In genomic region chr9:14427419-14427818, GRCh38 we compare ENCODE assay signal across 25 cellular contexts.
"Had no signal": no experiment of that assay in that cellular context is flagged by ENCODE, and none has a peak within 500 bp of the region (broad histone marks: within the 10 kb centered on the region; RNA-seq: fewer than 3 reads in every experiment).

No MANE protein-coding gene starts in this region.

- DNase-seq: activated CD4-positive, alpha-beta T cell treated with anti-CD3 and anti-CD28 coated beads, Interleukin-2, amount 10 ng/mL, durations not matched to agents 7 days and 5 days; activated CD4-positive, alpha-beta T cell treated with anti-CD3 and anti-CD28 coated beads, Interleukin-2, amount 50 U/mL, for 48 hours; activated CD8-positive, alpha-beta memory T cell treated with anti-CD3 and anti-CD28 coated beads, Interleukin-2, amount 50 U/mL, for 4 hours; activated effector memory CD4-positive, alpha-beta T cell treated with Interleukin-2 at 50 U/mL for 16 hours; activated naive CD4-positive, alpha-beta T cell treated with anti-CD3 and anti-CD28 coated beads, Interleukin-2, amount 10 ng/mL, durations not matched to agents 7 days and 5 days; activated naive CD8-positive, alpha-beta T cell treated with anti-CD3 and anti-CD28 coated beads, Interleukin-2, amount 50 U/mL, for 24 hours; activated T-cell treated with anti-CD3 and anti-CD28 coated beads, Interleukin-2, amount 50 U/mL, for 48 hours; anterior cingulate cortex; brain microvascular endothelial cell; KG1; MM.1S; MV-4-11; NCI-H1092; NCI-H1436 treated with DMSO at 0.1 percent for 48 hours; NCI-H1694 treated with DMSO at 0.1 percent for 48 hours; NCI-H2029; NCI-H345; NCI-H526; NCI-H748 treated with DMSO at 0.1 percent for 48 hours; OCI-M1; Right ventricle myocardium superior had no signal

- H3K4me3 Mint-ChIP-seq: activated CD4-positive, alpha-beta T cell treated with anti-CD3 and anti-CD28 coated beads, Interleukin-2, amount 10 ng/mL, durations not matched to agents 7 days and 5 days; activated naive CD4-positive, alpha-beta T cell treated with anti-CD3 and anti-CD28 coated beads, Interleukin-2, amount 10 ng/mL, durations not matched to agents 7 days and 5 days; activated naive CD8-positive, alpha-beta T cell; activated naive CD8-positive, alpha-beta T cell treated with anti-CD3 and anti-CD28 coated beads, Interleukin-2, amount 50 U/mL, for 24 hours; central memory CD8-positive, alpha-beta T cell; T-helper 1 cell treated with Interleukin-12 subunit alpha and Interleukin-12 subunit beta and Interleukin-4 antibody, amounts not matched to agents 30 μg/mL and 1 μg/mL, for 36 hours; T-helper 2 cell treated with Interferon-gamma antibody and Interleukin-4, amounts not matched to agents 5 μg/mL and 100 μg/mL, for 36 hours had no signal

- H3K9me3 Mint-ChIP-seq: activated CD4-positive, alpha-beta T cell treated with anti-CD3 and anti-CD28 coated beads, Interleukin-2, amount 10 ng/mL, durations not matched to agents 7 days and 5 days; activated naive CD4-positive, alpha-beta T cell treated with anti-CD3 and anti-CD28 coated beads, Interleukin-2, amount 10 ng/mL, durations not matched to agents 7 days and 5 days; activated naive CD8-positive, alpha-beta T cell treated with anti-CD3 and anti-CD28 coated beads, Interleukin-2, amount 50 U/mL, for 24 hours; central memory CD8-positive, alpha-beta T cell; T-helper 1 cell treated with Interleukin-12 subunit alpha and Interleukin-12 subunit beta and Interleukin-4 antibody, amounts not matched to agents 30 μg/mL and 1 μg/mL, for 36 hours; T-helper 2 cell treated with Interferon-gamma antibody and Interleukin-4, amounts not matched to agents 5 μg/mL and 100 μg/mL, for 36 hours had no signal

- H3K27ac Mint-ChIP-seq: activated CD4-positive, alpha-beta T cell treated with anti-CD3 and anti-CD28 coated beads, Interleukin-2, amount 10 ng/mL, durations not matched to agents 7 days and 5 days; activated naive CD4-positive, alpha-beta T cell treated with anti-CD3 and anti-CD28 coated beads, Interleukin-2, amount 10 ng/mL, durations not matched to agents 7 days and 5 days; activated naive CD8-positive, alpha-beta T cell; activated naive CD8-positive, alpha-beta T cell treated with anti-CD3 and anti-CD28 coated beads, Interleukin-2, amount 50 U/mL, for 24 hours; T-helper 1 cell treated with Interleukin-12 subunit alpha and Interleukin-12 subunit beta and Interleukin-4 antibody, amounts not matched to agents 30 μg/mL and 1 μg/mL, for 36 hours; T-helper 2 cell treated with Interferon-gamma antibody and Interleukin-4, amounts not matched to agents 5 μg/mL and 100 μg/mL, for 36 hours had no signal

- H3K4me1 Mint-ChIP-seq: activated CD4-positive, alpha-beta T cell treated with anti-CD3 and anti-CD28 coated beads, Interleukin-2, amount 10 ng/mL, durations not matched to agents 7 days and 5 days; activated naive CD4-positive, alpha-beta T cell treated with anti-CD3 and anti-CD28 coated beads, Interleukin-2, amount 10 ng/mL, durations not matched to agents 7 days and 5 days had no signal

- H3K27me3 ChIP-seq: brain microvascular endothelial cell had no signal

- H3K36me3 Mint-ChIP-seq: activated naive CD4-positive, alpha-beta T cell treated with anti-CD3 and anti-CD28 coated beads, Interleukin-2, amount 10 ng/mL, durations not matched to agents 7 days and 5 days; activated naive CD8-positive, alpha-beta T cell had no signal

- H3K36me3 ChIP-seq: brain microvascular endothelial cell had no signal

- H3K27me3 Mint-ChIP-seq: central memory CD8-positive, alpha-beta T cell had no signal

- H3K27ac ChIP-seq: brain microvascular endothelial cell had no signal

- ATAC-seq: activated naive CD8-positive, alpha-beta T cell treated with anti-CD3 and anti-CD28 coated beads, Interleukin-2, amount 50 U/mL, for 24 hours had no signal
